In the genomic region with DNA sequence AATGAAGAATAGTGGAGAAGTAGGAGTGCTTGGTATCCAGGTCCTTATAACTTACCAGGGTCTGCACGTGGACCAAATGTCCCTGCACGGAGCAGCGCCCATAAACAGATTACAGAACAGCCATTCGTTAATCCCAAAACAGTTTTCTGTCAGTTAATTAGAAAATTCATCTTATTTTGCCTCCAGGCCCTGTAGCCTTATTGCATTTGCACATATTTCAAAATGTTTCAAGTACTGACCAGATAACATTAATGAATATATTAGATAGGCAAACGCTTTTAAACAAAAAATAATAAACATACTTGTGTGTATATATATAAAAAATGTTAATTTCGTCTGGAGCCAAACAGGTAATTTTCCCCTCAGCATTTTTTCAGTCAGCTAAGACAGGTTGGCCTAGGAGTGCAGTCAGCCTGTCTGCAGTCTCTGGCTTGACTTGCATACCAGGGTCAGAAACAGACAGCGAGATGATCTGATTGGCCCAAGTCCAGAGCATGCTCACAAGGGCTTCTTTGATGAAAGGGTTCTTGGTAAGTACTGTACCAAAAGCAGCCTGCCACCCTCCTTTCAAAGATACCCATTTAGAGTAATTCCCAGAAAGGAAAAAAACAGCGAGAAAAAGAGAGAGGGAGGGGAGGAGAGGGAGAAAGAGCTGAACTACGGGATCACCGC, we compare ENCODE assay signal across 20 cellular contexts.
DNase-seq lines count a peak whose midpoint lies in the region; ATAC-seq and TF ChIP-seq lines count a peak whose summit lies in the region.
"Had no signal": no experiment of that assay in that cellular context is flagged by ENCODE, and none has a peak within 500 bp of the region (broad histone marks: within the 10 kb centered on the region; RNA-seq: fewer than 3 reads in every experiment).

No MANE protein-coding gene starts in this region.

- peaks cover 6% of the 10 kb centered on the region for H3K4me1 Mint-ChIP-seq in MCF 10A (ENCODE audit: insufficient read depth, unreplicated experiment)
- peaks cover 0 to 8% of the 10 kb centered on the region in 2 donors for H3K4me1 Mint-ChIP-seq in natural killer cell treated with Interleukin-12 subunit alpha and Interleukin-12 subunit beta and Interleukin-15 and Interleukin-18, amount 100 ng/mL, for 72 hours (ENCODE audit: low read depth in 2 of 2)

- no peak overlapping the region for H3K4me3 Mint-ChIP-seq in MCF 10A (ENCODE audit: unreplicated experiment)
- H3K4me3 Mint-ChIP-seq in natural killer cell treated with Interleukin-12 subunit alpha and Interleukin-12 subunit beta and Interleukin-15 and Interleukin-18, amount 100 ng/mL, for 72 hours = no peak overlapping the region
- H3K4me3 Mint-ChIP-seq: activated naive CD8-positive, alpha-beta T cell treated with anti-CD3 and anti-CD28 coated beads, Interleukin-2, amount 10 ng/mL, durations not matched to agents 7 days and 5 days; CD4-positive, alpha-beta T cell; IgD-negative memory B cell had no signal

- ATAC-seq in natural killer cell treated with Interleukin-12 subunit alpha and Interleukin-12 subunit beta and Interleukin-15 and Interleukin-18, amount 100 ng/mL, for 72 hours = no peak
- ATAC-seq: A549, gastroesophageal sphincter, GM12878 had no signal

- H3K9me3 ChIP-seq in breast epithelium (no peaks in the 10 kb centered on the region), testis (no peaks in the 10 kb centered on the region)
- H3K9me3 ChIP-seq: A549, gastroesophageal sphincter, right atrium auricular region, thoracic aorta had no signal

- no peak for TF ChIP-seq POLR2A in breast epithelium (IDR thresholded peaks at IDR 0.05)
- TF ChIP-seq POLR2A in testis (IDR thresholded peaks at IDR 0.05) = no peak

- H3K27ac Mint-ChIP-seq in MCF 10A (ENCODE audit: low read depth, unreplicated experiment) = no peak overlapping the region
- H3K27ac Mint-ChIP-seq in natural killer cell treated with Interleukin-12 subunit alpha and Interleukin-12 subunit beta and Interleukin-15 and Interleukin-18, amount 100 ng/mL, for 72 hours = no peak overlapping the region
- H3K27ac Mint-ChIP-seq: activated naive CD8-positive, alpha-beta T cell treated with anti-CD3 and anti-CD28 coated beads, Interleukin-2, amount 10 ng/mL, durations not matched to agents 7 days and 5 days; CD4-positive, alpha-beta T cell; IgD-negative memory B cell had no signal

- no peaks in the 10 kb centered on the region for H3K27me3 Mint-ChIP-seq in MCF 10A (ENCODE audit: insufficient read depth, unreplicated experiment)
- no peaks in the 10 kb centered on the region for H3K27me3 Mint-ChIP-seq in natural killer cell treated with Interleukin-12 subunit alpha and Interleukin-12 subunit beta and Interleukin-15 and Interleukin-18, amount 100 ng/mL, for 72 hours
- H3K27me3 Mint-ChIP-seq: activated naive CD8-positive, alpha-beta T cell treated with anti-CD3 and anti-CD28 coated beads, Interleukin-2, amount 10 ng/mL, durations not matched to agents 7 days and 5 days; CD4-positive, alpha-beta T cell; IgD-negative memory B cell had no signal

- POLR2A ChIA-PET in MCF 10A (lab: Yijun Ruan, JAX) = interaction anchor here (1.3 kb wide), 1 partner anchor 56 kb away, joined by 3 read pairs; no protein-coding TSS in a partner anchor

- TF ChIP-seq CTCF in breast epithelium (IDR thresholded peaks at IDR 0.05) (no peak), MCF 10A (IDR thresholded peaks at IDR 0.05; ENCODE audit: unreplicated experiment) (no peak), testis (IDR thresholded peaks at IDR 0.05) (no peak)

- H3K27ac ChIP-seq in breast epithelium (peak overlapping the region; percentile 21 to 48), testis (no peak overlapping the region)
- H3K27ac ChIP-seq: A549, gastroesophageal sphincter, right atrium auricular region, thoracic aorta had no signal

- H3K4me1 ChIP-seq in breast epithelium (no peaks in the 10 kb centered on the region), testis (peaks cover 4% of the 10 kb centered on the region)
- H3K4me1 ChIP-seq: right atrium auricular region had no signal

- H3K4me3 ChIP-seq in breast epithelium (peak overlapping the region in 2 of 3 donors; percentile 24 to 36), testis (no peak overlapping the region)
- H3K4me3 ChIP-seq: A549, gastroesophageal sphincter, GM12878, right atrium auricular region, thoracic aorta had no signal

- H3K36me3 ChIP-seq in breast epithelium (no peaks in the 10 kb centered on the region), testis (ENCODE audit: low read depth, missing control alignments) (no peaks in the 10 kb centered on the region)
- H3K36me3 ChIP-seq: gastroesophageal sphincter, right atrium auricular region, thoracic aorta had no signal

- H3K27me3 ChIP-seq in breast epithelium = no peaks in the 10 kb centered on the region
- H3K27me3 ChIP-seq in testis = no peaks in the 10 kb centered on the region
- H3K27me3 ChIP-seq: gastroesophageal sphincter, right atrium auricular region had no signal

- no peaks in the 10 kb centered on the region for H3K36me3 Mint-ChIP-seq in MCF 10A (ENCODE audit: insufficient read depth, unreplicated experiment)
- peaks cover 5% of the 10 kb centered on the region for H3K36me3 Mint-ChIP-seq in natural killer cell treated with Interleukin-12 subunit alpha and Interleukin-12 subunit beta and Interleukin-15 and Interleukin-18, amount 100 ng/mL, for 72 hours

- intact Hi-C loops in breast epithelium (cut with DNase I; ENCODE audit: low total_unique reads) (no loop called here), MCF 10A (cut with micrococcal nuclease) (no loop called here), testis (cut with DNase I; ENCODE audit: low total_unique reads) (no loop called here)

- H3K9me3 Mint-ChIP-seq in MCF 10A (ENCODE audit: unreplicated experiment) = no peaks in the 10 kb centered on the region
- no peaks in the 10 kb centered on the region for H3K9me3 Mint-ChIP-seq in natural killer cell treated with Interleukin-12 subunit alpha and Interleukin-12 subunit beta and Interleukin-15 and Interleukin-18, amount 100 ng/mL, for 72 hours
- H3K9me3 Mint-ChIP-seq: activated naive CD8-positive, alpha-beta T cell treated with anti-CD3 and anti-CD28 coated beads, Interleukin-2, amount 10 ng/mL, durations not matched to agents 7 days and 5 days; CD4-positive, alpha-beta T cell; IgD-negative memory B cell had no signal

- CTCF ChIA-PET in MCF 10A (lab: Yijun Ruan, JAX) = no interaction called here

- WGBS in testis, 2 donors = 50 to 51% methylated on average over 10 of the region's 10 CpGs

- peak in 1 of 2 donors; percentile 48 for DNase-seq in breast epithelium (ENCODE audit: low spot score in 2 of 2)
- DNase-seq in MCF 10A (ENCODE audit: unreplicated experiment) = no peak
- DNase-seq in cerebellar cortex (ENCODE audit: low spot score) = peak; percentile 72
- peak; percentile 67 for DNase-seq in medulla oblongata (ENCODE audit: extremely low spot score)
- peak; percentile 73 for DNase-seq in testis
- DNase-seq in activated CD4-positive, alpha-beta T cell treated with anti-CD3 and anti-CD28 coated beads, Interleukin-2, amount 50 U/mL, for 48 hours = no peak
- DNase-seq in stimulated activated CD4-positive, alpha-beta T cell treated with anti-CD3 and anti-CD28 coated beads, Interleukin-4, amount 100 ng/mL, for 24 hours = no peak
- no peak for DNase-seq in natural killer cell treated with Interleukin-12 subunit alpha and Interleukin-12 subunit beta and Interleukin-15 and Interleukin-18, amount 100 ng/mL, for 72 hours (ENCODE audit: low spot score)
- DNase-seq: activated CD4-positive, CD25-positive, alpha-beta regulatory T cell treated with anti-CD3 and anti-CD28 coated beads, Interleukin-2, amount 50 U/mL, for 72 hours; activated naive CD8-positive, alpha-beta T cell treated with anti-CD3 and anti-CD28 coated beads, Interleukin-2, amount 10 ng/mL, durations not matched to agents 7 days and 5 days; CD4-positive, alpha-beta T cell; HCEC 1CT; NCI-H1417; stimulated activated CD4-positive, alpha-beta T cell treated with anti-CD3 and anti-CD28 coated beads, Interleukin-1b, Interleukin-23, amount 100 ng/mL, for 48 hours had no signal

- BruUV-seq in MCF 10A (replicated peaks; lab: Mats Ljungman, UMichigan) = no TSS peak

Comparison
In these comparisons a context has a peak if more than half of its experiments do, and no peak if none do; other contexts are left out.
1. DNase-seq: peak in cerebellar cortex (single experiment), medulla oblongata (single experiment) and testis (single experiment); none in MCF 10A (single experiment), activated CD4-positive, alpha-beta T cell treated with anti-CD3 and anti-CD28 coated beads, Interleukin-2, amount 50 U/mL, for 48 hours (0 of 2), stimulated activated CD4-positive, alpha-beta T cell treated with anti-CD3 and anti-CD28 coated beads, Interleukin-4, amount 100 ng/mL, for 24 hours (single experiment) and natural killer cell treated with Interleukin-12 subunit alpha and Interleukin-12 subunit beta and Interleukin-15 and Interleukin-18, amount 100 ng/mL, for 72 hours (single experiment).
2. H3K27ac ChIP-seq: peak in breast epithelium (2 of 2); none in testis (0 of 2).
3. H3K4me3 ChIP-seq: peak in breast epithelium (2 of 3); none in testis (0 of 2).